ENCODE assay signal across 12 cellular contexts in the genomic region with DNA sequence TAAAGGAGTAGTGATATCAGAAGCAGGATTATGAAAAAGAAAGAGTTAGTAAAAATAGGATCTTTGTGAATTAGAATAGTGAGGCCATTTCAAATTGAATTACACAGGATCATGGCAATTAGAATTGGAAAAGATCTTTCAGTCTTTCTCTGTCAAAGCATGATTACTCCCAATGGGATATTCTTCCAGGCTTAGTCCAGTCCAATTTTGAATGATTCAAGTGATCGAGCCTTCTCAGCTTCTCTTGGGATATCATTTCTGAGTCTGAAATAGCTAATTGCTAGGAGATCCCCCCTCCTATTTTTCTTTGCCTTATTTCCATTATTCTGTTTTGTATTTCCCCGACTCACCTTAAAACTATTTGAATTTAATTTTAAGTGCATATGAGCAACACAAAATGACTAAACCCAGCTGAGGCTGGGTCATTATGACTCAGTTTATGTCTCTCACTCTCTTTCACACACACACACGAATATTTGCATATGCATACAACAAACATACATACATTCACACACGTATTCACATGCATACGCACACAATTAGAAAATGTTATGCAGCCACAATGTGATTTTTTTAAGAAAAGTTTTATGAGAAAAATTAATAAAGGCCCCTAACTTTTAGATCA. TPM values are rescaled to one million over a fixed set of nuclear protein-coding genes. Genes with fewer than 3 reads are reported as not detected.
DNase-seq lines count a peak whose midpoint lies in the region; ATAC-seq and TF ChIP-seq lines count a peak whose summit lies in the region.
"Had no signal": no experiment of that assay in that cellular context is flagged by ENCODE, and none has a peak within 500 bp of the region (broad histone marks: within the 10 kb centered on the region; RNA-seq: fewer than 3 reads in every experiment).

No MANE protein-coding gene starts in this region.

- H3K36me3 Mint-ChIP-seq in brain = no peaks in the 10 kb centered on the region

- peak overlapping the region in 3 of 5 experiments; percentile 18 to 69 (median 69) for H3K27ac Mint-ChIP-seq in brain

- DNase-seq in AG04449 (ENCODE audit: low read depth, low spot score) (peak; percentile 12), kidney tubule cell (ENCODE audit: low spot score) (peak; percentile 74), medulla oblongata (ENCODE audit: extremely low spot score) (no peak)
- no peak for DNase-seq in stimulated activated naive CD8-positive, alpha-beta T cell treated with anti-CD3 and anti-CD28 coated beads, Interleukin-15, Interleukin-2, amounts not matched to agents 100 U/mL and 50 U/mL, for 24 hours
- DNase-seq: NCI-H2107; Peyer's patch; stimulated activated CD4-positive, alpha-beta T cell treated with anti-CD3 and anti-CD28 coated beads, Interleukin-4, amount 100 ng/mL, for 4 hours had no signal

- no peaks in the 10 kb centered on the region for H3K27me3 Mint-ChIP-seq in brain

- POLR2A ChIA-PET in AG04449 (lab: Yijun Ruan, JAX) = no interaction called here

- ATAC-seq in HG02870 (IDR thresholded peaks at IDR 0.05; ENCODE audit: unreplicated experiment) = peak; percentile 59
- no peak for ATAC-seq in HG03469 (IDR thresholded peaks at IDR 0.05; ENCODE audit: unreplicated experiment)
- ATAC-seq in stimulated activated naive CD8-positive, alpha-beta T cell treated with anti-CD3 and anti-CD28 coated beads, Interleukin-15, Interleukin-2, amounts not matched to agents 100 U/mL and 50 U/mL, for 24 hours = no peak
- no peak for ATAC-seq in GM21717 (IDR thresholded peaks at IDR 0.05; ENCODE audit: unreplicated experiment)

- H3K9me3 Mint-ChIP-seq in brain = peaks cover 4 to 17% (median 7%) of the 10 kb centered on the region in 5 experiments

- H3K4me1 Mint-ChIP-seq in brain = peaks cover 13% of the 10 kb centered on the region

- CTCF ChIA-PET in AG04449 (lab: Yijun Ruan, JAX) = no interaction called here

- H3K4me3 ChIP-seq in AG04449 (ENCODE audit: low read depth, low read length) = no peak overlapping the region
- H3K4me3 ChIP-seq: BLaER1, Peyer's patch had no signal

- TF ChIP-seq CTCF in AG04449 (IDR thresholded peaks at IDR 0.05; ENCODE audit: insufficient read depth, low read length, missing control alignments) (no peak), brain (conservative IDR thresholded peaks at IDR 0.05) (no peak)

- H3K4me3 Mint-ChIP-seq in brain = peak overlapping the region; percentile 21 to 77 (median 62)

RNA-seq across cellular contexts. Expression of a gene that starts 34.8 kb away (rescaled TPM):
- 2.0 TPM for polyA plus RNA-seq in brain (ENCODE audit: insufficient read depth, low read depth, low replicate concordance)

Comparison
In these comparisons a context has a peak if more than half of its experiments do, and no peak if none do; other contexts are left out.
1. DNase-seq: peak in AG04449 (single experiment) and kidney tubule cell (single experiment); none in stimulated activated naive CD8-positive, alpha-beta T cell treated with anti-CD3 and anti-CD28 coated beads, Interleukin-15, Interleukin-2, amounts not matched to agents 100 U/mL and 50 U/mL, for 24 hours (single experiment) and medulla oblongata (single experiment).